10 cellular contexts compared by ENCODE assay signal in genomic region chr5:17257705-17258273, GRCh38. TPM values are rescaled to one million over a fixed set of nuclear protein-coding genes. Genes with fewer than 3 reads are reported as not detected.
DNase-seq lines count a peak whose midpoint lies in the region; ATAC-seq and TF ChIP-seq lines count a peak whose summit lies in the region.
"Had no signal": no experiment of that assay in that cellular context is flagged by ENCODE, and none has a peak within 500 bp of the region (broad histone marks: within the 10 kb centered on the region; RNA-seq: fewer than 3 reads in every experiment).

No MANE protein-coding gene starts in this region.

- H2AFZ ChIP-seq in OCI-LY3 (ENCODE audit: low read depth, low read length) = no peak overlapping the region

- H3K27me3 ChIP-seq in OCI-LY3 (ENCODE audit: low read depth, low read length) (no peaks in the 10 kb centered on the region), spleen (replicated peaks in 1 of 7) (no peaks in the 10 kb centered on the region)

- peaks cover 21% of the 10 kb centered on the region for H3K9me3 ChIP-seq in OCI-LY3 (ENCODE audit: insufficient read depth, low read length)
- H3K9me3 ChIP-seq in spleen = peaks cover 0 to 10% (median 0%) of the 10 kb centered on the region in 8 donors

- H3K4me3 ChIP-seq in OCI-LY3 (ENCODE audit: low read length) = peak overlapping the region; percentile 56
- H3K4me3 ChIP-seq in spleen = peak overlapping the region in 1 of 8 donors; percentile 39

- H3K4me2 ChIP-seq in OCI-LY3 (ENCODE audit: low read length) = peak overlapping the region; percentile 83

- peak overlapping the region; percentile 84 for H3K9ac ChIP-seq in OCI-LY3 (ENCODE audit: low read length)

- TF ChIP-seq POLR2A in spleen (IDR thresholded peaks at IDR 0.05) = no peak

- peaks cover 46% of the 10 kb centered on the region for H3K36me3 ChIP-seq in OCI-LY3 (replicated peaks; ENCODE audit: low read depth, low read length)
- peaks cover 0 to 4% (median 0%) of the 10 kb centered on the region in 6 donors for H3K36me3 ChIP-seq in spleen
- H3K36me3 ChIP-seq: WERI-Rb-1 had no signal

- intact Hi-C loops in spleen (cut with DNase I; ENCODE audit: low total_unique reads) = no loop called here
- intact Hi-C loops in Right ventricle myocardium superior (cut with DNase I) = no loop called here

- peaks cover 95% of the 10 kb centered on the region for H3K79me2 ChIP-seq in OCI-LY3 (ENCODE audit: low read length)

- H4K20me1 ChIP-seq in OCI-LY3 (ENCODE audit: insufficient read depth, low read length) = peaks cover 46% of the 10 kb centered on the region

- no peak for TF ChIP-seq CTCF in OCI-LY3 (IDR thresholded peaks at IDR 0.05; ENCODE audit: low read depth, low read length)
- no peak for TF ChIP-seq CTCF in spleen (IDR thresholded peaks at IDR 0.05 in 8 of 11, conservative IDR thresholded peaks at IDR 0.05 in 3 of 11)

- peak; percentile 72 to 79 for ATAC-seq in activated CD4-positive, CD25-positive, alpha-beta regulatory T cell treated with anti-CD3 and anti-CD28 coated beads, Interleukin-2, amount 50 U/mL, for 24 hours
- ATAC-seq in HG02623 (IDR thresholded peaks at IDR 0.05; ENCODE audit: unreplicated experiment) (peak; percentile 81), Right ventricle myocardium superior (ENCODE audit: poor library complexity) (no peak)

- peaks cover 78% of the 10 kb centered on the region for H3K4me1 ChIP-seq in OCI-LY3 (ENCODE audit: low read length)
- H3K4me1 ChIP-seq in spleen = peaks cover 0 to 83% (median 14%) of the 10 kb centered on the region in 6 donors

- DNase-seq in activated CD4-positive, CD25-positive, alpha-beta regulatory T cell (lab: John Stamatoyannopoulos, UW) = no peak
- DNase-seq in spleen (no peak), Right ventricle myocardium superior (no peak), ureter (ENCODE audit: low spot score) (no peak), MV-4-11 (lab: John Stamatoyannopoulos, UW) (no peak)
- DNase-seq: effector CD8-positive, alpha-beta T cell; WERI-Rb-1 had no signal

- 69 to 74% (median 70%) methylated on average over 5 of the region's 5 CpGs for WGBS in spleen, 5 donors

- H3K27ac ChIP-seq in OCI-LY3 (ENCODE audit: low read length) = peak overlapping the region; percentile 100
- peak overlapping the region in 5 of 8 donors; percentile 13 to 81 (median 79) for H3K27ac ChIP-seq in spleen
- H3K27ac ChIP-seq: WERI-Rb-1 had no signal

RNA-seq across cellular contexts. Expression of gene BASP1, which starts 40.4 kb away (rescaled TPM):
- total RNA-seq in spleen (100 to 1,000 TPM in 5 of 7 donors, 10 to 100 TPM in 2; 81.8 to 168 (median 114) TPM), Right ventricle myocardium superior (3.4 TPM), ureter (77.8 TPM)
- 10 to 100 TPM; 44.5 to 64.9 (median 51.1) TPM for polyA plus RNA-seq in spleen

Comparison
In these comparisons a context has a peak if more than half of its experiments do, and no peak if none do; other contexts are left out.
1. RNA of gene BASP1, which starts 40.4 kb away (total RNA-seq): 81.8 to 168 TPM in spleen and 77.8 TPM in ureter (single experiment); 3.4 TPM in Right ventricle myocardium superior (single experiment); every median in the first group is over 10 times any median in the second.